Comparison of ENCODE assay signal across 1 cellular context in the genomic region with DNA sequence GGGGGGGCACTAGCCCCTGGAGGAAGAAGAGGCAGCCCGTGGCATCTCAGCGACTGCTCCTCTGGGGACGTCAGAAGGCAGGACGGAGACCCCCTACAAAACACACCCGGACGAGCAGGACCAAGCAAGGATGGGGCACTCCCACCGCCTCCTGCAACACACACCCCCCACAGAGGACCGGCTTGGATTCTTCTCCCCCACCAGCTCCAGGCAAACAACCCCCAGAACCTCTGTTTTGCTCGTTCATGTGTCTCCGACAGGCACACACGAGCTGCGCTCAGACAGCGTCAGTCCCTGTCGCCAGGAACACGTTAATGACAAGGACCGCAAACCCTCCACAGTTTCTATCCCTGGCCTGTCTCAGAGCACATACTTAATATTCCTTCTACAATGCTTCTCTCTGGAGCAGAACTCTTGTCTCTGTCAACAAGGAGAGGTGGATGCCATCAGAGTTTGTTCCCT.
TF ChIP-seq lines count a peak whose summit lies in the region.

No MANE protein-coding gene starts in this region.

TF ChIP-seq in HepG2, 621 proteins besides CTCF, POLR2A, EP300 and RAD21:
- no peak for TF ChIP-seq ZFY (CRISPR knock-in tag; IDR thresholded peaks at IDR 0.05)
- TF ChIP-seq EZH2 (conservative IDR thresholded peaks at IDR 0.05; ENCODE audit: low read depth, low read length), result 0 out of 2 replicates have a peak, but pooled peaks have one; percentile 17
- TF ChIP-seq ZNF768 (CRISPR knock-in tag; IDR thresholded peaks at IDR 0.05), result no peak
- no peak for TF ChIP-seq KLF15 (CRISPR knock-in tag; IDR thresholded peaks at IDR 0.05; ENCODE audit: borderline replicate concordance)
- no peak for TF ChIP-seq NKX3-1 (CRISPR knock-in tag; IDR thresholded peaks at IDR 0.05)
- no peak for TF ChIP-seq RNF2 (conservative IDR thresholded peaks at IDR 0.05; ENCODE audit: low read depth)
- TF ChIP-seq, protein P1, sequence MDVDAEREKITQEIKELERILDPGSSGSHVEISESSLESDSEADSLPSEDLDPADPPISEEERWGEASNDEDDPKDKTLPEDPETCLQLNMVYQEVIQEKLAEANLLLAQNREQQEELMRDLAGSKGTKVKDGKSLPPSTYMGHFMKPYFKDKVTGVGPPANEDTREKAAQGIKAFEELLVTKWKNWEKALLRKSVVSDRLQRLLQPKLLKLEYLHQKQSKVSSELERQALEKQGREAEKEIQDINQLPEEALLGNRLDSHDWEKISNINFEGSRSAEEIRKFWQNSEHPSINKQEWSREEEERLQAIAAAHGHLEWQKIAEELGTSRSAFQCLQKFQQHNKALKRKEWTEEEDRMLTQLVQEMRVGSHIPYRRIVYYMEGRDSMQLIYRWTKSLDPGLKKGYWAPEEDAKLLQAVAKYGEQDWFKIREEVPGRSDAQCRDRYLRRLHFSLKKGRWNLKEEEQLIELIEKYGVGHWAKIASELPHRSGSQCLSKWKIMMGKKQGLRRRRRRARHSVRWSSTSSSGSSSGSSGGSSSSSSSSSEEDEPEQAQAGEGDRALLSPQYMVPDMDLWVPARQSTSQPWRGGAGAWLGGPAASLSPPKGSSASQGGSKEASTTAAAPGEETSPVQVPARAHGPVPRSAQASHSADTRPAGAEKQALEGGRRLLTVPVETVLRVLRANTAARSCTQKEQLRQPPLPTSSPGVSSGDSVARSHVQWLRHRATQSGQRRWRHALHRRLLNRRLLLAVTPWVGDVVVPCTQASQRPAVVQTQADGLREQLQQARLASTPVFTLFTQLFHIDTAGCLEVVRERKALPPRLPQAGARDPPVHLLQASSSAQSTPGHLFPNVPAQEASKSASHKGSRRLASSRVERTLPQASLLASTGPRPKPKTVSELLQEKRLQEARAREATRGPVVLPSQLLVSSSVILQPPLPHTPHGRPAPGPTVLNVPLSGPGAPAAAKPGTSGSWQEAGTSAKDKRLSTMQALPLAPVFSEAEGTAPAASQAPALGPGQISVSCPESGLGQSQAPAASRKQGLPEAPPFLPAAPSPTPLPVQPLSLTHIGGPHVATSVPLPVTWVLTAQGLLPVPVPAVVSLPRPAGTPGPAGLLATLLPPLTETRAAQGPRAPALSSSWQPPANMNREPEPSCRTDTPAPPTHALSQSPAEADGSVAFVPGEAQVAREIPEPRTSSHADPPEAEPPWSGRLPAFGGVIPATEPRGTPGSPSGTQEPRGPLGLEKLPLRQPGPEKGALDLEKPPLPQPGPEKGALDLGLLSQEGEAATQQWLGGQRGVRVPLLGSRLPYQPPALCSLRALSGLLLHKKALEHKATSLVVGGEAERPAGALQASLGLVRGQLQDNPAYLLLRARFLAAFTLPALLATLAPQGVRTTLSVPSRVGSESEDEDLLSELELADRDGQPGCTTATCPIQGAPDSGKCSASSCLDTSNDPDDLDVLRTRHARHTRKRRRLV (CRISPR knock-in tag; IDR thresholded peaks at IDR 0.05), result no peak
- no peak for TF ChIP-seq YEATS4 (CRISPR knock-in tag; IDR thresholded peaks at IDR 0.05; ENCODE audit: borderline replicate concordance)
- TF ChIP-seq ZNF275 (CRISPR knock-in tag; IDR thresholded peaks at IDR 0.05; ENCODE audit: borderline replicate concordance), result no peak
- TF ChIP-seq, protein P2, sequence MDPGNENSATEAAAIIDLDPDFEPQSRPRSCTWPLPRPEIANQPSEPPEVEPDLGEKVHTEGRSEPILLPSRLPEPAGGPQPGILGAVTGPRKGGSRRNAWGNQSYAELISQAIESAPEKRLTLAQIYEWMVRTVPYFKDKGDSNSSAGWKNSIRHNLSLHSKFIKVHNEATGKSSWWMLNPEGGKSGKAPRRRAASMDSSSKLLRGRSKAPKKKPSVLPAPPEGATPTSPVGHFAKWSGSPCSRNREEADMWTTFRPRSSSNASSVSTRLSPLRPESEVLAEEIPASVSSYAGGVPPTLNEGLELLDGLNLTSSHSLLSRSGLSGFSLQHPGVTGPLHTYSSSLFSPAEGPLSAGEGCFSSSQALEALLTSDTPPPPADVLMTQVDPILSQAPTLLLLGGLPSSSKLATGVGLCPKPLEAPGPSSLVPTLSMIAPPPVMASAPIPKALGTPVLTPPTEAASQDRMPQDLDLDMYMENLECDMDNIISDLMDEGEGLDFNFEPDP (CRISPR knock-in tag; conservative IDR thresholded peaks at IDR 0.05), result 0 out of 2 replicates have a peak, but pooled peaks have one; percentile 37
TF ChIP-seq in HepG2: peak in this region for 2.
